Comparison of ENCODE assay signal across 22 cellular contexts in the genomic region with DNA sequence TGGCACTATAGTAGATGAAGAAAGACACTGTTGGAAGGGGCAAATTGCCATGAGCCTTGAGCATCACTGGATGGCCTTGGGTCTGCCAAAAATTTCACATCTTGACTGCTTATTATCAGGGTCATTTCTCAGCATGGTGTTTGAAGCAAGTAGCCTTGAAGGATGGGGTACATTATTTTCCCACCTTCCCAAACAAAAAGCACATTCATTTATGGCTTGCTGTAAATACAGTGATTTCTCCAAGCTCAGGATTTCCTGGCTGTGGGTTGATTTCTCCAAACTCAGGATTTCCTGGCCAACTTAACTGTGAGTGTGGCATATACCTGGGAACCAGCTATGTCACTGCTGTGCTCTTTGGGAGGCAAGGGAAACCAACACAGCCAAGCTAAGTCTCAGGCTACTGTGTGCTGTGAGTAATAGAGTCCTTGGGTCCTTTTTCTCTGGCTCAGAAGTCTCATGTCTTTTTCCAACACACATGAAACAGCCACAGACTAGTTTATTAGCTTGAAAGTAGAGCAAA.
DNase-seq lines count a peak whose midpoint lies in the region; ATAC-seq and TF ChIP-seq lines count a peak whose summit lies in the region.
"Had no signal": no experiment of that assay in that cellular context is flagged by ENCODE, and none has a peak within 500 bp of the region (broad histone marks: within the 10 kb centered on the region; RNA-seq: fewer than 3 reads in every experiment).

No MANE protein-coding gene starts in this region.

- ATAC-seq in GM23338 = no peak

- peak; percentile 73 for DNase-seq in G401 (ENCODE audit: low spot score)
- no peak for DNase-seq in GM23338 (ENCODE audit: low spot score)
- DNase-seq in cerebellar cortex (ENCODE audit: low spot score) = peak; percentile 64
- no peak for DNase-seq in NCI-H446 treated with DMSO at 0.1 percent for 48 hours (lab: John Stamatoyannopoulos, UW)
- DNase-seq in OCI-M2 (lab: John Stamatoyannopoulos, UW; ENCODE audit: unreplicated experiment) = no peak
- no peak for DNase-seq in mucosa of gallbladder (ENCODE audit: low spot score)
- DNase-seq: 8988T; ACHN; BE2C; CD4-positive, alpha-beta memory T cell; CD4-positive, CD25-positive, alpha-beta regulatory T cell; CD8-positive, alpha-beta memory T cell; COR-L47; DMS 273 treated with DMSO at 0.1 percent for 48 hours; DMS153; DMS53; DMS79; DND-41; GF-D8 had no signal

- H3K4me1 Mint-ChIP-seq in GM23338 = peaks cover 6% of the 10 kb centered on the region; the same call in 2 of the 3 replicates
- H3K4me1 Mint-ChIP-seq: CD14-positive monocyte; CD4-positive, alpha-beta memory T cell; CD4-positive, CD25-positive, alpha-beta regulatory T cell; CD8-positive, alpha-beta memory T cell had no signal

- no peak for TF ChIP-seq CTCF in GM23338 (conservative IDR thresholded peaks at IDR 0.05; ENCODE audit: low read depth in 2 of 2)
- no peak for TF ChIP-seq CTCF in neural cell (IDR thresholded peaks at IDR 0.05; ENCODE audit: poor library complexity, severe bottlenecking)

- H3K9me3 Mint-ChIP-seq in GM23338 = no peaks in the 10 kb centered on the region

- H3K27me3 ChIP-seq in GM23338 (ENCODE audit: insufficient read depth) (no peaks in the 10 kb centered on the region), neural cell (ENCODE audit: insufficient read depth, low read depth, low read length) (no peaks in the 10 kb centered on the region)
- H3K27me3 ChIP-seq: BE2C, BLaER1 had no signal

- TF ChIP-seq EP300 in neural cell (conservative IDR thresholded peaks at IDR 0.05; ENCODE audit: poor library complexity, severe bottlenecking) = no peak

- no peak for TF ChIP-seq RAD21 in neural cell (conservative IDR thresholded peaks at IDR 0.05)

- H3K4me1 ChIP-seq in GM23338 (ENCODE audit: insufficient read depth) = no peaks in the 10 kb centered on the region
- H3K4me1 ChIP-seq: BE2C, BLaER1 had no signal

- no peaks in the 10 kb centered on the region for H3K36me3 Mint-ChIP-seq in GM23338 (ENCODE audit: low read depth)
- H3K36me3 Mint-ChIP-seq: CD14-positive monocyte; CD4-positive, alpha-beta memory T cell; CD4-positive, CD25-positive, alpha-beta regulatory T cell; CD8-positive, alpha-beta memory T cell had no signal

- H3F3A ChIP-seq in GM23338 (replicated peaks; ENCODE audit: low read depth) (no peaks in the 10 kb centered on the region), neural cell (ENCODE audit: insufficient read depth, low read length, poor library complexity, severe bottlenecking) (peaks cover 2% of the 10 kb centered on the region)

- H3K9me3 ChIP-seq in neural cell (ENCODE audit: low read length) = no peaks in the 10 kb centered on the region
- H3K9me3 ChIP-seq: BE2C, BLaER1 had no signal

- no peaks in the 10 kb centered on the region for H3K9me2 ChIP-seq in GM23338 (ENCODE audit: insufficient read depth)
- H3K9me2 ChIP-seq in neural cell (ENCODE audit: insufficient read depth, low read length) = no peaks in the 10 kb centered on the region

- no peak overlapping the region for H3K4me2 ChIP-seq in GM23338
- no peak overlapping the region for H3K4me2 ChIP-seq in neural cell (ENCODE audit: low read length)
- H3K4me2 ChIP-seq: BLaER1 had no signal

- H3K9ac ChIP-seq in neural cell (ENCODE audit: low read length) = no peak overlapping the region
- H3K9ac ChIP-seq: BLaER1 had no signal

- H3K27me3 Mint-ChIP-seq in GM23338 (ENCODE audit: insufficient read depth, low read depth, poor library complexity) = no peaks in the 10 kb centered on the region
- H3K27me3 Mint-ChIP-seq: CD4-positive, CD25-positive, alpha-beta regulatory T cell; CD8-positive, alpha-beta memory T cell had no signal

- H4K20me1 ChIP-seq in GM23338 (replicated peaks; ENCODE audit: insufficient read depth) (no peaks in the 10 kb centered on the region), neural cell (ENCODE audit: insufficient read depth) (no peaks in the 10 kb centered on the region)
- H4K20me1 ChIP-seq: BLaER1 had no signal

- H3K79me2 ChIP-seq in GM23338 (replicated peaks; ENCODE audit: insufficient read depth) = no peaks in the 10 kb centered on the region
- H3K79me2 ChIP-seq in neural cell (replicated peaks; ENCODE audit: insufficient read depth, low read length) = no peaks in the 10 kb centered on the region

- H3K4me3 ChIP-seq in GM23338 (no peak overlapping the region), neural cell (ENCODE audit: low read length) (no peak overlapping the region)
- H3K4me3 ChIP-seq: BLaER1 had no signal

- no peak overlapping the region for H3K27ac ChIP-seq in GM23338 (ENCODE audit: low read depth)
- H3K27ac ChIP-seq in neural cell (ENCODE audit: low read length) = peak overlapping the region; percentile 89
- H3K27ac ChIP-seq: BLaER1 had no signal

- no peaks in the 10 kb centered on the region for H3K36me3 ChIP-seq in GM23338 (ENCODE audit: insufficient read depth)
- no peaks in the 10 kb centered on the region for H3K36me3 ChIP-seq in neural cell (ENCODE audit: insufficient read depth, low read length)
- H3K36me3 ChIP-seq: BE2C, BLaER1 had no signal

- H3K4me3 Mint-ChIP-seq in GM23338 = no peak overlapping the region
- H3K4me3 Mint-ChIP-seq: CD14-positive monocyte; CD4-positive, alpha-beta memory T cell; CD4-positive, CD25-positive, alpha-beta regulatory T cell; CD8-positive, alpha-beta memory T cell had no signal

- in situ Hi-C loops in G401 (cut with HindIII; ENCODE audit: low sequenced_read_pairs) = no loop called here

- no peak overlapping the region for H3K27ac Mint-ChIP-seq in GM23338
- H3K27ac Mint-ChIP-seq: CD14-positive monocyte; CD4-positive, alpha-beta memory T cell; CD4-positive, CD25-positive, alpha-beta regulatory T cell; CD8-positive, alpha-beta memory T cell had no signal

- H2AFZ ChIP-seq in GM23338 = peak overlapping the region; percentile 73; the same call in 1 of the 2 replicates
- H2AFZ ChIP-seq in neural cell (ENCODE audit: low read depth, low read length) = no peak overlapping the region

TF ChIP-seq in GM23338, 12 proteins besides CTCF, POLR2A, EP300 and RAD21 (continues in another document):
- no peak for TF ChIP-seq JUNB (IDR thresholded peaks at IDR 0.05; ENCODE audit: unreplicated experiment)
- TF ChIP-seq REST (IDR thresholded peaks at IDR 0.05; ENCODE audit: unreplicated experiment) = no peak
- TF ChIP-seq ZNF114 (CRISPR knock-in tag; IDR thresholded peaks at IDR 0.05) = no peak
- no peak for TF ChIP-seq NANOG (IDR thresholded peaks at IDR 0.05; ENCODE audit: borderline replicate concordance)

TF ChIP-seq in neural cell, 6 proteins besides CTCF, POLR2A, EP300 and RAD21:
- no peak for TF ChIP-seq SMC3 (conservative IDR thresholded peaks at IDR 0.05; ENCODE audit: poor library complexity)
- no peak for TF ChIP-seq REST (IDR thresholded peaks at IDR 0.05; ENCODE audit: borderline replicate concordance)
- TF ChIP-seq TAF1 (IDR thresholded peaks at IDR 0.05; ENCODE audit: low read depth) = no peak
- TF ChIP-seq POLR2AphosphoS5 (IDR thresholded peaks at IDR 0.05) = no peak
- TF ChIP-seq MXI1 (conservative IDR thresholded peaks at IDR 0.05; ENCODE audit: poor library complexity, severe bottlenecking) = no peak
- no peak for TF ChIP-seq EZH2 (IDR thresholded peaks at IDR 0.05; ENCODE audit: borderline replicate concordance, insufficient read depth, low read length, poor library complexity, severe bottlenecking)

Comparison
In these comparisons a context has a peak if more than half of its experiments do, and no peak if none do; other contexts are left out.
1. DNase-seq: peak in G401 (single experiment) and cerebellar cortex (single experiment); none in GM23338 (single experiment), NCI-H446 treated with DMSO at 0.1 percent for 48 hours (single experiment), OCI-M2 (single experiment) and mucosa of gallbladder (single experiment).